1 cellular context compared by ENCODE assay signal in genomic region chr7:108406474-108406873, GRCh38.
TF ChIP-seq lines count a peak whose summit lies in the region.

No MANE protein-coding gene starts in this region.

TF ChIP-seq in HEK293, 187 proteins besides CTCF, POLR2A, EP300 and RAD21 (continued from another document):
- TF ChIP-seq ZNF239 (tag by site-specific recombination; IDR thresholded peaks at IDR 0.05) (no peak), ZNF184 (tag by site-specific recombination; IDR thresholded peaks at IDR 0.05) (no peak; the same call in 1 of the 2 replicates), ZNF629 (tag by site-specific recombination; IDR thresholded peaks at IDR 0.05) (peak; percentile 65), ZNF530 (tag by site-specific recombination; IDR thresholded peaks at IDR 0.05; ENCODE audit: low read depth) (no peak), ZNF707 (tag by site-specific recombination; IDR thresholded peaks at IDR 0.05) (no peak), ZNF621 (tag by site-specific recombination; IDR thresholded peaks at IDR 0.05) (no peak), ZNF133 (tag by site-specific recombination; IDR thresholded peaks at IDR 0.05) (no peak), ZNF37A (tag by site-specific recombination; IDR thresholded peaks at IDR 0.05) (no peak), ZNF2 (tag by site-specific recombination; IDR thresholded peaks at IDR 0.05) (no peak), ZNF830 (tag by site-specific recombination; IDR thresholded peaks at IDR 0.05; ENCODE audit: low read depth) (no peak), ZFP69B (tag by site-specific recombination; IDR thresholded peaks at IDR 0.05) (no peak), ZFP41 (tag by site-specific recombination; IDR thresholded peaks at IDR 0.05; ENCODE audit: borderline replicate concordance) (no peak), ZNF394 (tag by site-specific recombination; IDR thresholded peaks at IDR 0.05; ENCODE audit: borderline replicate concordance) (no peak), ZBTB17 (tag by site-specific recombination; IDR thresholded peaks at IDR 0.05) (peak; percentile 59), KLF7 (tag by site-specific recombination; IDR thresholded peaks at IDR 0.05; ENCODE audit: borderline replicate concordance) (no peak), ZNF610 (tag by site-specific recombination; IDR thresholded peaks at IDR 0.05; ENCODE audit: borderline replicate concordance) (no peak), OVOL3 (tag by site-specific recombination; IDR thresholded peaks at IDR 0.05) (no peak), KLF10 (tag by site-specific recombination; IDR thresholded peaks at IDR 0.05) (peak; percentile 39; the same call in 1 of the 2 replicates), GLI2 (tag by site-specific recombination; IDR thresholded peaks at IDR 0.05; ENCODE audit: borderline replicate concordance, low read depth) (no peak), ZNF121 (tag by site-specific recombination; IDR thresholded peaks at IDR 0.05) (no peak), ZNF48 (tag by site-specific recombination; IDR thresholded peaks at IDR 0.05) (no peak), ZNF561 (tag by site-specific recombination; IDR thresholded peaks at IDR 0.05; ENCODE audit: borderline replicate concordance) (no peak), YY2 (tag by site-specific recombination; IDR thresholded peaks at IDR 0.05) (no peak), ZNF585B (tag by site-specific recombination; IDR thresholded peaks at IDR 0.05) (no peak), ZNF704 (tag by site-specific recombination; IDR thresholded peaks at IDR 0.05) (no peak), HOXD13 (CRISPR knock-in tag; IDR thresholded peaks at IDR 0.05; ENCODE audit: borderline replicate concordance) (no peak), SP2 (tag by site-specific recombination; IDR thresholded peaks at IDR 0.05) (no peak; the same call in 1 of the 2 replicates), ZNF654 (tag by site-specific recombination; IDR thresholded peaks at IDR 0.05; ENCODE audit: low read depth) (no peak), ZNF24 (tag by site-specific recombination; IDR thresholded peaks at IDR 0.05) (peak; percentile 94), ZNF580 (tag by site-specific recombination; IDR thresholded peaks at IDR 0.05) (no peak), ZNF114 (tag by site-specific recombination; IDR thresholded peaks at IDR 0.05) (no peak), ZNF623 (tag by site-specific recombination; IDR thresholded peaks at IDR 0.05) (no peak)
- TF ChIP-seq, protein P1, sequence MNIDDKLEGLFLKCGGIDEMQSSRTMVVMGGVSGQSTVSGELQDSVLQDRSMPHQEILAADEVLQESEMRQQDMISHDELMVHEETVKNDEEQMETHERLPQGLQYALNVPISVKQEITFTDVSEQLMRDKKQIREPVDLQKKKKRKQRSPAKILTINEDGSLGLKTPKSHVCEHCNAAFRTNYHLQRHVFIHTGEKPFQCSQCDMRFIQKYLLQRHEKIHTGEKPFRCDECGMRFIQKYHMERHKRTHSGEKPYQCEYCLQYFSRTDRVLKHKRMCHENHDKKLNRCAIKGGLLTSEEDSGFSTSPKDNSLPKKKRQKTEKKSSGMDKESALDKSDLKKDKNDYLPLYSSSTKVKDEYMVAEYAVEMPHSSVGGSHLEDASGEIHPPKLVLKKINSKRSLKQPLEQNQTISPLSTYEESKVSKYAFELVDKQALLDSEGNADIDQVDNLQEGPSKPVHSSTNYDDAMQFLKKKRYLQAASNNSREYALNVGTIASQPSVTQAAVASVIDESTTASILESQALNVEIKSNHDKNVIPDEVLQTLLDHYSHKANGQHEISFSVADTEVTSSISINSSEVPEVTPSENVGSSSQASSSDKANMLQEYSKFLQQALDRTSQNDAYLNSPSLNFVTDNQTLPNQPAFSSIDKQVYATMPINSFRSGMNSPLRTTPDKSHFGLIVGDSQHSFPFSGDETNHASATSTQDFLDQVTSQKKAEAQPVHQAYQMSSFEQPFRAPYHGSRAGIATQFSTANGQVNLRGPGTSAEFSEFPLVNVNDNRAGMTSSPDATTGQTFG (tag by site-specific recombination; IDR thresholded peaks at IDR 0.05; ENCODE audit: borderline replicate concordance) = no peak
- TF ChIP-seq, protein P2, sequence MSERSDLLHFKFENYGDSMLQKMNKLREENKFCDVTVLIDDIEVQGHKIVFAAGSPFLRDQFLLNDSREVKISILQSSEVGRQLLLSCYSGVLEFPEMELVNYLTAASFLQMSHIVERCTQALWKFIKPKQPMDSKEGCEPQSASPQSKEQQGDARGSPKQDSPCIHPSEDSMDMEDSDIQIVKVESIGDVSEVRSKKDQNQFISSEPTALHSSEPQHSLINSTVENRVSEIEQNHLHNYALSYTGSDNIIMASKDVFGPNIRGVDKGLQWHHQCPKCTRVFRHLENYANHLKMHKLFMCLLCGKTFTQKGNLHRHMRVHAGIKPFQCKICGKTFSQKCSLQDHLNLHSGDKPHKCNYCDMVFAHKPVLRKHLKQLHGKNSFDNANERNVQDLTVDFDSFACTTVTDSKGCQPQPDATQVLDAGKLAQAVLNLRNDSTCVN (tag by site-specific recombination; optimal IDR thresholded peaks at IDR 0.05) = no peak
- TF ChIP-seq, protein P3, sequence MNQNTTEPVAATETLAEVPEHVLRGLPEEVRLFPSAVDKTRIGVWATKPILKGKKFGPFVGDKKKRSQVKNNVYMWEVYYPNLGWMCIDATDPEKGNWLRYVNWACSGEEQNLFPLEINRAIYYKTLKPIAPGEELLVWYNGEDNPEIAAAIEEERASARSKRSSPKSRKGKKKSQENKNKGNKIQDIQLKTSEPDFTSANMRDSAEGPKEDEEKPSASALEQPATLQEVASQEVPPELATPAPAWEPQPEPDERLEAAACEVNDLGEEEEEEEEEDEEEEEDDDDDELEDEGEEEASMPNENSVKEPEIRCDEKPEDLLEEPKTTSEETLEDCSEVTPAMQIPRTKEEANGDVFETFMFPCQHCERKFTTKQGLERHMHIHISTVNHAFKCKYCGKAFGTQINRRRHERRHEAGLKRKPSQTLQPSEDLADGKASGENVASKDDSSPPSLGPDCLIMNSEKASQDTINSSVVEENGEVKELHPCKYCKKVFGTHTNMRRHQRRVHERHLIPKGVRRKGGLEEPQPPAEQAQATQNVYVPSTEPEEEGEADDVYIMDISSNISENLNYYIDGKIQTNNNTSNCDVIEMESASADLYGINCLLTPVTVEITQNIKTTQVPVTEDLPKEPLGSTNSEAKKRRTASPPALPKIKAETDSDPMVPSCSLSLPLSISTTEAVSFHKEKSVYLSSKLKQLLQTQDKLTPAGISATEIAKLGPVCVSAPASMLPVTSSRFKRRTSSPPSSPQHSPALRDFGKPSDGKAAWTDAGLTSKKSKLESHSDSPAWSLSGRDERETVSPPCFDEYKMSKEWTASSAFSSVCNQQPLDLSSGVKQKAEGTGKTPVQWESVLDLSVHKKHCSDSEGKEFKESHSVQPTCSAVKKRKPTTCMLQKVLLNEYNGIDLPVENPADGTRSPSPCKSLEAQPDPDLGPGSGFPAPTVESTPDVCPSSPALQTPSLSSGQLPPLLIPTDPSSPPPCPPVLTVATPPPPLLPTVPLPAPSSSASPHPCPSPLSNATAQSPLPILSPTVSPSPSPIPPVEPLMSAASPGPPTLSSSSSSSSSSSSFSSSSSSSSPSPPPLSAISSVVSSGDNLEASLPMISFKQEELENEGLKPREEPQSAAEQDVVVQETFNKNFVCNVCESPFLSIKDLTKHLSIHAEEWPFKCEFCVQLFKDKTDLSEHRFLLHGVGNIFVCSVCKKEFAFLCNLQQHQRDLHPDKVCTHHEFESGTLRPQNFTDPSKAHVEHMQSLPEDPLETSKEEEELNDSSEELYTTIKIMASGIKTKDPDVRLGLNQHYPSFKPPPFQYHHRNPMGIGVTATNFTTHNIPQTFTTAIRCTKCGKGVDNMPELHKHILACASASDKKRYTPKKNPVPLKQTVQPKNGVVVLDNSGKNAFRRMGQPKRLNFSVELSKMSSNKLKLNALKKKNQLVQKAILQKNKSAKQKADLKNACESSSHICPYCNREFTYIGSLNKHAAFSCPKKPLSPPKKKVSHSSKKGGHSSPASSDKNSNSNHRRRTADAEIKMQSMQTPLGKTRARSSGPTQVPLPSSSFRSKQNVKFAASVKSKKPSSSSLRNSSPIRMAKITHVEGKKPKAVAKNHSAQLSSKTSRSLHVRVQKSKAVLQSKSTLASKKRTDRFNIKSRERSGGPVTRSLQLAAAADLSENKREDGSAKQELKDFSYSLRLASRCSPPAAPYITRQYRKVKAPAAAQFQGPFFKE (tag by site-specific recombination; IDR thresholded peaks at IDR 0.05; ENCODE audit: borderline replicate concordance) = no peak
- TF ChIP-seq, protein P4, sequence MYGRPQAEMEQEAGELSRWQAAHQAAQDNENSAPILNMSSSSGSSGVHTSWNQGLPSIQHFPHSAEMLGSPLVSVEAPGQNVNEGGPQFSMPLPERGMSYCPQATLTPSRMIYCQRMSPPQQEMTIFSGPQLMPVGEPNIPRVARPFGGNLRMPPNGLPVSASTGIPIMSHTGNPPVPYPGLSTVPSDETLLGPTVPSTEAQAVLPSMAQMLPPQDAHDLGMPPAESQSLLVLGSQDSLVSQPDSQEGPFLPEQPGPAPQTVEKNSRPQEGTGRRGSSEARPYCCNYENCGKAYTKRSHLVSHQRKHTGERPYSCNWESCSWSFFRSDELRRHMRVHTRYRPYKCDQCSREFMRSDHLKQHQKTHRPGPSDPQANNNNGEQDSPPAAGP (tag by site-specific recombination; IDR thresholded peaks at IDR 0.05) = no peak
- TF ChIP-seq, protein P5, sequence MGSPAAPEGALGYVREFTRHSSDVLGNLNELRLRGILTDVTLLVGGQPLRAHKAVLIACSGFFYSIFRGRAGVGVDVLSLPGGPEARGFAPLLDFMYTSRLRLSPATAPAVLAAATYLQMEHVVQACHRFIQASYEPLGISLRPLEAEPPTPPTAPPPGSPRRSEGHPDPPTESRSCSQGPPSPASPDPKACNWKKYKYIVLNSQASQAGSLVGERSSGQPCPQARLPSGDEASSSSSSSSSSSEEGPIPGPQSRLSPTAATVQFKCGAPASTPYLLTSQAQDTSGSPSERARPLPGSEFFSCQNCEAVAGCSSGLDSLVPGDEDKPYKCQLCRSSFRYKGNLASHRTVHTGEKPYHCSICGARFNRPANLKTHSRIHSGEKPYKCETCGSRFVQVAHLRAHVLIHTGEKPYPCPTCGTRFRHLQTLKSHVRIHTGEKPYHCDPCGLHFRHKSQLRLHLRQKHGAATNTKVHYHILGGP (tag by site-specific recombination; IDR thresholded peaks at IDR 0.05) = no peak
